Comparison of ENCODE assay signal across 16 cellular contexts in the genomic region with DNA sequence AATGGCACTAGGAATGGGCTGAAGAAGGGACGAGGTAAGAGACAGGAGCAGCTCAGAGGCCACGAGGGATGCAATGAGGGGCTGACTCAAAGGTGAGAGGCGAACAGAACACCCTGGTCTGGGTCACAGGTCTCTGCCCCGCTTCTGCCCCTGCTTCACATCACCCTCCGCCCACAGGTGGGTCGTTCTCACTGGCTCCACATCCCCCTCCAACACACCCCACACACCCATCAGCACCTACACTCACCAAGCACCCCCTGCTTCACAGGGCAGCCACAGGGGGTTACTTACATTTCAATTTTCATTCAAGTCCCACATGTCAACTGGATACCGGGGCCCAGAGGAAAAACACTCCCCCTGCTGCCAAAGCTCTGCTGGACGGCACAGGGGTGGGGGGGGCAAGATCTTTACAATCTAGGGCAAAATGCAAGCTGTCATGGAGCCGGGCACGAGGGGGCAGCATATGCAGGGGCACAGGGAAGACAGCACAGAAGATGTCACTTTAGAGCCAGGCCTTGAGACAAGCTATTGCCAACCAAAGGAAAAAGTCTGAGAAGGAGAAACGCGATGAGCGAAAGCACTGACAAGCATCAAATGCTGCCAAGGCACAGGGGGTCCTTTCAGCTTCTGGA.
DNase-seq lines count a peak whose midpoint lies in the region; ATAC-seq, FAIRE-seq and TF ChIP-seq lines count a peak whose summit lies in the region.
"Had no signal": no experiment of that assay in that cellular context is flagged by ENCODE, and none has a peak within 500 bp of the region (broad histone marks: within the 10 kb centered on the region; RNA-seq: fewer than 3 reads in every experiment).

No MANE protein-coding gene starts in this region.

- peaks cover 15% of the 10 kb centered on the region for H3K36me3 Mint-ChIP-seq in activated CD4-positive, alpha-beta T cell treated with anti-CD3 and anti-CD28 coated beads for 36 hours (ENCODE audit: low read depth)
- peaks cover 65% of the 10 kb centered on the region for H3K36me3 Mint-ChIP-seq in nephron (ENCODE audit: low read depth)

- in situ Hi-C loops in astrocyte of the cerebellum (cut with HindIII; ENCODE audit: low sequenced_read_pairs), result no loop called here

- no peak for ATAC-seq in activated CD4-positive, alpha-beta T cell treated with anti-CD3 and anti-CD28 coated beads for 36 hours
- ATAC-seq: heart right ventricle, psoas muscle had no signal

- peaks cover 39% of the 10 kb centered on the region for H3K4me1 Mint-ChIP-seq in activated CD4-positive, alpha-beta T cell treated with anti-CD3 and anti-CD28 coated beads for 36 hours
- H3K4me1 Mint-ChIP-seq in nephron, result peaks cover 78% of the 10 kb centered on the region

- H3K9me3 Mint-ChIP-seq in activated CD4-positive, alpha-beta T cell treated with anti-CD3 and anti-CD28 coated beads for 36 hours (ENCODE audit: low read depth), result no peaks in the 10 kb centered on the region
- no peaks in the 10 kb centered on the region for H3K9me3 Mint-ChIP-seq in nephron

- FAIRE-seq in HTR-8/SVneo (lab: Jason Lieb, UNC) (peak; percentile 59), RCC 7860 (lab: Jason Lieb, UNC) (no peak)
- FAIRE-seq: H54 had no signal

- no peak overlapping the region for H3K27ac Mint-ChIP-seq in activated CD4-positive, alpha-beta T cell treated with anti-CD3 and anti-CD28 coated beads for 36 hours
- H3K27ac Mint-ChIP-seq in nephron, result peak overlapping the region in 2 of 3 experiments; percentile 43 to 44

- H3K4me3 ChIP-seq in astrocyte of the cerebellum (ENCODE audit: low read depth, low read length), result no peak overlapping the region
- H3K4me3 ChIP-seq: heart right ventricle, psoas muscle, SK-N-MC, suprapubic skin had no signal

- TF ChIP-seq CTCF in astrocyte of the cerebellum (IDR thresholded peaks at IDR 0.05; ENCODE audit: low read depth, low read length, missing control alignments) (peak; percentile 50), nephron (IDR thresholded peaks at IDR 0.05; ENCODE audit: unreplicated experiment in 3 of 3) (no peak)

- H3K4me3 Mint-ChIP-seq in activated CD4-positive, alpha-beta T cell treated with anti-CD3 and anti-CD28 coated beads for 36 hours, result no peak overlapping the region
- H3K4me3 Mint-ChIP-seq in nephron, result no peak overlapping the region

- no peaks in the 10 kb centered on the region for H3K27me3 Mint-ChIP-seq in activated CD4-positive, alpha-beta T cell treated with anti-CD3 and anti-CD28 coated beads for 36 hours
- H3K27me3 Mint-ChIP-seq in nephron (ENCODE audit: low read depth), result no peaks in the 10 kb centered on the region

- POLR2A ChIA-PET in activated CD4-positive, alpha-beta T cell treated with anti-CD3 and anti-CD28 coated beads for 36 hours (lab: Charles Lee), result interaction anchor here (0.6 kb wide), 1 partner anchor 358 kb away, joined by 3 read pairs; no protein-coding TSS in a partner anchor

- CTCF ChIA-PET in activated CD4-positive, alpha-beta T cell treated with anti-CD3 and anti-CD28 coated beads for 36 hours (lab: Charles Lee), result interaction anchor here (0.6 to 1.9 kb wide), 7 partner anchors 9 to 348 kb away, joined by 3 to 8 read pairs (median 3); no protein-coding TSS in a partner anchor

- peak; percentile 51 for DNase-seq in activated CD4-positive, alpha-beta T cell treated with anti-CD3 and anti-CD28 coated beads for 36 hours
- DNase-seq in activated CD4-positive, alpha-beta T cell treated with anti-CD3 and anti-CD28 coated beads, Interleukin-2, amount 50 U/mL, for 4 hours, result no peak
- DNase-seq in HTR-8/SVneo (ENCODE audit: insufficient read length, low spot score), result no peak
- no peak for DNase-seq in astrocyte of the cerebellum (ENCODE audit: low read depth)
- DNase-seq in RCC 7860 (ENCODE audit: low spot score), result no peak
- no peak for DNase-seq in NCI-H526 treated with DMSO at 0.1 percent for 48 hours (lab: John Stamatoyannopoulos, UW)
- DNase-seq in T-helper 9 cell, result no peak
- DNase-seq: activated CD4-positive, alpha-beta T cell treated with anti-CD3 and anti-CD28 coated beads, Interleukin-2, amount 50 U/mL, for 1 hour; GDM1; heart right ventricle; NCI-H345; psoas muscle had no signal

- intact Hi-C loops in activated CD4-positive, alpha-beta T cell treated with anti-CD3 and anti-CD28 coated beads for 36 hours (cut with DNase I, micrococcal nuclease), result no loop called here
